Comparison of ENCODE assay signal across 19 cellular contexts in genomic region chr13:99064624-99065249, GRCh38.
DNase-seq lines count a peak whose midpoint lies in the region; ATAC-seq and TF ChIP-seq lines count a peak whose summit lies in the region.
"Had no signal": no experiment of that assay in that cellular context is flagged by ENCODE, and none has a peak within 500 bp of the region (broad histone marks: within the 10 kb centered on the region; RNA-seq: fewer than 3 reads in every experiment).

No MANE protein-coding gene starts in this region.

- H3K4me1 ChIP-seq in esophagus muscularis mucosa: peaks cover 26 to 100% (median 97%) of the 10 kb centered on the region in 4 donors
- peaks cover 0 to 94% (median 75%) of the 10 kb centered on the region in 4 donors for H3K4me1 ChIP-seq in sigmoid colon
- peaks cover 0 to 11% (median 3%) of the 10 kb centered on the region in 4 donors for H3K4me1 ChIP-seq in Peyer's patch

- WGBS in esophagus muscularis mucosa: 87% methylated on average over 5 of the region's 5 CpGs
- WGBS in sigmoid colon, 2 donors: 88 to 94% methylated on average over 5 of the region's 5 CpGs

- TF ChIP-seq POLR2A in esophagus muscularis mucosa (IDR thresholded peaks at IDR 0.05; ENCODE audit: low read depth) (no peak), sigmoid colon (IDR thresholded peaks at IDR 0.05) (no peak), Peyer's patch (IDR thresholded peaks at IDR 0.05) (no peak)

- peaks cover 68% of the 10 kb centered on the region for H3K4me1 Mint-ChIP-seq in activated naive CD4-positive, alpha-beta T cell treated with anti-CD3 and anti-CD28 coated beads, Interleukin-2, amount 10 ng/mL, durations not matched to agents 7 days and 5 days

- DNase-seq in activated naive CD4-positive, alpha-beta T cell treated with anti-CD3 and anti-CD28 coated beads, Interleukin-2, amount 10 ng/mL, durations not matched to agents 7 days and 5 days: no peak
- DNase-seq in activated naive CD4-positive, alpha-beta T cell (lab: John Stamatoyannopoulos, UW): no peak
- peak; percentile 12 for DNase-seq in NCI-H69 (lab: John Stamatoyannopoulos, UW)
- DNase-seq in esophagus muscularis mucosa (ENCODE audit: extremely low spot score): no peak
- DNase-seq in sigmoid colon: no peak
- DNase-seq in Peyer's patch: no peak
- DNase-seq: anterior cingulate cortex; central memory CD4-positive, alpha-beta T cell; left ventricle myocardium superior; NCI-H1048; NCI-H2081 treated with DMSO at 0.1 percent for 48 hours; stimulated activated CD4-positive, alpha-beta T cell treated with anti-CD3 and anti-CD28 coated beads, Interleukin-15, amount 100 ng/mL, for 24 hours had no signal

- H3K27me3 ChIP-seq in esophagus muscularis mucosa: no peaks in the 10 kb centered on the region
- H3K27me3 ChIP-seq in sigmoid colon: no peaks in the 10 kb centered on the region
- H3K27me3 ChIP-seq in Peyer's patch: no peaks in the 10 kb centered on the region
- H3K27me3 ChIP-seq: right atrium auricular region, SJSA1 had no signal

- peaks cover 2% of the 10 kb centered on the region for H3K9me3 Mint-ChIP-seq in activated naive CD4-positive, alpha-beta T cell treated with anti-CD3 and anti-CD28 coated beads, Interleukin-2, amount 10 ng/mL, durations not matched to agents 7 days and 5 days
- H3K9me3 Mint-ChIP-seq: WTC11 had no signal

- no peaks in the 10 kb centered on the region for H3K27me3 Mint-ChIP-seq in activated naive CD4-positive, alpha-beta T cell treated with anti-CD3 and anti-CD28 coated beads, Interleukin-2, amount 10 ng/mL, durations not matched to agents 7 days and 5 days

- TF ChIP-seq EP300 in esophagus muscularis mucosa (IDR thresholded peaks at IDR 0.05) (no peak), sigmoid colon (IDR thresholded peaks at IDR 0.05) (no peak)

- intact Hi-C loops in esophagus muscularis mucosa (cut with DNase I): no loop called here
- intact Hi-C loops in sigmoid colon (cut with DNase I): no loop called here

- H3K27ac ChIP-seq in esophagus muscularis mucosa (replicated peaks in 1 of 4) (peak overlapping the region; percentile 75 to 83 (median 80)), sigmoid colon (peak overlapping the region; percentile 42 to 84 (median 78)), Peyer's patch (peak overlapping the region in 1 of 4 donors; percentile 57)
- H3K27ac ChIP-seq: KMS-11, right atrium auricular region, SJSA1 had no signal

- no peak for TF ChIP-seq CTCF in esophagus muscularis mucosa (IDR thresholded peaks at IDR 0.05)
- no peak for TF ChIP-seq CTCF in sigmoid colon (IDR thresholded peaks at IDR 0.05)
- no peak for TF ChIP-seq CTCF in Peyer's patch (IDR thresholded peaks at IDR 0.05)

- H3K4me3 Mint-ChIP-seq in activated naive CD4-positive, alpha-beta T cell treated with anti-CD3 and anti-CD28 coated beads, Interleukin-2, amount 10 ng/mL, durations not matched to agents 7 days and 5 days: no peak overlapping the region
- H3K4me3 Mint-ChIP-seq: WTC11 had no signal

- peak overlapping the region; percentile 86 for H3K27ac Mint-ChIP-seq in activated naive CD4-positive, alpha-beta T cell treated with anti-CD3 and anti-CD28 coated beads, Interleukin-2, amount 10 ng/mL, durations not matched to agents 7 days and 5 days
- H3K27ac Mint-ChIP-seq: WTC11 had no signal

- peaks cover 64% of the 10 kb centered on the region for H3K36me3 Mint-ChIP-seq in activated naive CD4-positive, alpha-beta T cell treated with anti-CD3 and anti-CD28 coated beads, Interleukin-2, amount 10 ng/mL, durations not matched to agents 7 days and 5 days
- H3K36me3 Mint-ChIP-seq: WTC11 had no signal

- CTCF ChIA-PET in activated naive CD4-positive, alpha-beta T cell treated with anti-CD3 and anti-CD28 coated beads, Interleukin-2, amount 10 ng/mL, durations not matched to agents 7 days and 5 days (lab: Charles Lee): interaction anchor here (0.9 to 1.5 kb wide), 5 partner anchors 11 to 20 kb away, joined by 3 to 7 read pairs (median 3); no protein-coding TSS in a partner anchor

- H3K4me3 ChIP-seq in esophagus muscularis mucosa (no peak overlapping the region), sigmoid colon (no peak overlapping the region), Peyer's patch (no peak overlapping the region)
- H3K4me3 ChIP-seq: right atrium auricular region, SJSA1 had no signal

- ATAC-seq in HG03196 (IDR thresholded peaks at IDR 0.05; ENCODE audit: unreplicated experiment) (no peak), HG02759 (IDR thresholded peaks at IDR 0.05; ENCODE audit: unreplicated experiment) (no peak)
- ATAC-seq: HCT116, left ventricle myocardium superior, WTC11 had no signal

- H3K9me3 ChIP-seq in esophagus muscularis mucosa: no peaks in the 10 kb centered on the region
- no peaks in the 10 kb centered on the region for H3K9me3 ChIP-seq in sigmoid colon
- H3K9me3 ChIP-seq in Peyer's patch: no peaks in the 10 kb centered on the region
- H3K9me3 ChIP-seq: right atrium auricular region had no signal

- H3K36me3 ChIP-seq in esophagus muscularis mucosa (no peaks in the 10 kb centered on the region), sigmoid colon (no peaks in the 10 kb centered on the region), Peyer's patch (no peaks in the 10 kb centered on the region)
- H3K36me3 ChIP-seq: right atrium auricular region had no signal
